Comparison of ENCODE assay signal across 8 cellular contexts in genomic region chr6:30169658-30170614, GRCh38. TPM values are rescaled to one million over a fixed set of nuclear protein-coding genes. Genes with fewer than 3 reads are reported as not detected.
DNase-seq lines count a peak whose midpoint lies in the region; ATAC-seq and TF ChIP-seq lines count a peak whose summit lies in the region.

No MANE protein-coding gene starts in this region.

- H3K9ac ChIP-seq in OCI-LY3 (ENCODE audit: low read length) (no peak overlapping the region), colonic mucosa (ENCODE audit: low read depth in 2 of 2, low read length in 2 of 2) (no peak overlapping the region)

- no peaks in the 10 kb centered on the region for H4K20me1 ChIP-seq in OCI-LY3 (ENCODE audit: insufficient read depth, low read length)

- peak; percentile 73 for TF ChIP-seq CTCF in HEK293 (tag by site-specific recombination; IDR thresholded peaks at IDR 0.05)
- peak; percentile 64 for TF ChIP-seq CTCF in OCI-LY3 (IDR thresholded peaks at IDR 0.05; ENCODE audit: low read depth, low read length)
- peak; percentile 77 for TF ChIP-seq CTCF in colonic mucosa (IDR thresholded peaks at IDR 0.05)
- peak; percentile 77 to 82 (median 79) for TF ChIP-seq CTCF in right lobe of liver (IDR thresholded peaks at IDR 0.05)

- 27% methylated on average over 7 of the region's 7 CpGs for WGBS in right lobe of liver (ENCODE audit: insufficient coverage, low coverage, low lambda C conversion rate, missing lambda C conversion rate)

- H3K27me3 ChIP-seq in OCI-LY3 (ENCODE audit: low read depth, low read length) (peaks cover 7% of the 10 kb centered on the region; the same call in 1 of the 2 replicates), colonic mucosa (peaks cover 5% of the 10 kb centered on the region), right lobe of liver (no peaks in the 10 kb centered on the region)

- no peaks in the 10 kb centered on the region for H3K79me2 ChIP-seq in OCI-LY3 (ENCODE audit: low read length)

- H3K9me3 ChIP-seq in HEK293 (ENCODE audit: control insufficient read depth, insufficient read depth, low read depth, low read length) (no peaks in the 10 kb centered on the region), OCI-LY3 (ENCODE audit: insufficient read depth, low read length) (no peaks in the 10 kb centered on the region), colonic mucosa (no peaks in the 10 kb centered on the region), right lobe of liver (no peaks in the 10 kb centered on the region)

- CTCF ChIA-PET in HEK293 (lab: Yijun Ruan, JAX): interaction anchor here (0.6 to 2.5 kb wide), 11 partner anchors 37 to 363 kb away, joined by 3 to 74 read pairs (median 4); no protein-coding TSS in a partner anchor

- peak; percentile 88 to 92 (median 90) for ATAC-seq in right lobe of liver
- ATAC-seq in HG02970 (IDR thresholded peaks at IDR 0.05; ENCODE audit: low FRiP score, unreplicated experiment): no peak
- no peak for ATAC-seq in HG03342 (IDR thresholded peaks at IDR 0.05; ENCODE audit: unreplicated experiment)
- ATAC-seq in GM18861 (IDR thresholded peaks at IDR 0.05; ENCODE audit: unreplicated experiment): no peak

- POLR2A ChIA-PET in HEK293 (lab: Yijun Ruan, JAX): no interaction called here

- H3K36me3 ChIP-seq in HEK293 (ENCODE audit: control insufficient read depth in 2 of 2, insufficient read depth in 1 of 2, low read length in 2 of 2) (no peaks in the 10 kb centered on the region), OCI-LY3 (replicated peaks; ENCODE audit: low read depth, low read length) (no peaks in the 10 kb centered on the region), colonic mucosa (no peaks in the 10 kb centered on the region), right lobe of liver (no peaks in the 10 kb centered on the region)

- H3K4me1 ChIP-seq in HEK293 (ENCODE audit: control insufficient read depth, insufficient read depth, low read length) (no peaks in the 10 kb centered on the region), OCI-LY3 (ENCODE audit: low read length) (no peaks in the 10 kb centered on the region), colonic mucosa (peaks cover 4% of the 10 kb centered on the region), right lobe of liver (no peaks in the 10 kb centered on the region)

- intact Hi-C loops in colonic mucosa (cut with DNase I) (loop anchor here (5.0 kb wide), 2 partner anchors 33 to 68 kb away; partner anchors contain the start of gene TRIM40), right lobe of liver (cut with DNase I) (loop anchor here in 1 of 2 donors (10.0 kb wide), 1 partner anchor 65 kb away; no protein-coding TSS in a partner anchor)

- TF ChIP-seq POLR2A in right lobe of liver (IDR thresholded peaks at IDR 0.05): peak; percentile 7

- DNase-seq in DMS 273 treated with DMSO at 0.1 percent for 48 hours (lab: John Stamatoyannopoulos, UW) (peak; percentile 38), colonic mucosa (peak; percentile 41), right lobe of liver (no peak)

- no peak overlapping the region for H2AFZ ChIP-seq in OCI-LY3 (ENCODE audit: low read depth, low read length)

- no peak overlapping the region for H3K4me2 ChIP-seq in OCI-LY3 (ENCODE audit: low read length)

- H3K4me3 ChIP-seq in HEK293 (ENCODE audit: low read depth, low read length) (no peak overlapping the region), OCI-LY3 (ENCODE audit: low read length) (no peak overlapping the region), colonic mucosa (no peak overlapping the region), right lobe of liver (no peak overlapping the region)

- H3K27ac ChIP-seq in HEK293 (ENCODE audit: extremely low read depth, low read depth, low read length) (no peak overlapping the region), OCI-LY3 (ENCODE audit: low read length) (no peak overlapping the region), colonic mucosa (no peak overlapping the region), right lobe of liver (no peak overlapping the region)

TF ChIP-seq in HEK293, 187 proteins besides CTCF, POLR2A, EP300 and RAD21:
- peak; percentile 50; the same call in 1 of the 2 replicates for TF ChIP-seq ZNF362 (tag by site-specific recombination; IDR thresholded peaks at IDR 0.05)
- TF ChIP-seq ZNF654 (tag by site-specific recombination; IDR thresholded peaks at IDR 0.05; ENCODE audit: low read depth): peak; percentile 96
- TF ChIP-seq PRDM10 (tag by site-specific recombination; IDR thresholded peaks at IDR 0.05): peak; percentile 71
- TF ChIP-seq ZNF2 (tag by site-specific recombination; IDR thresholded peaks at IDR 0.05): 0 out of 2 replicates have a peak, but pooled peaks have one; percentile 31
- peak; percentile 36; the same call in 1 of the 2 replicates for TF ChIP-seq ZNF366 (tag by site-specific recombination; conservative IDR thresholded peaks at IDR 0.05)
- TF ChIP-seq TRIM28 (IDR thresholded peaks at IDR 0.05; ENCODE audit: borderline replicate concordance, low read length): no peak
- no peak for TF ChIP-seq ZNF660 (tag by site-specific recombination; IDR thresholded peaks at IDR 0.05)
- TF ChIP-seq ZNF112 (tag by site-specific recombination; IDR thresholded peaks at IDR 0.05): no peak
- 0 out of 2 replicates have a peak, but pooled peaks have one; percentile 16 for TF ChIP-seq ZXDB (tag by site-specific recombination; IDR thresholded peaks at IDR 0.05)

RNA-seq across cellular contexts. Expression of gene TRIM15, which starts 6.6 kb away (rescaled TPM):
- total RNA-seq in colonic mucosa (10 to 100 TPM; 26.8 to 47.3 TPM), right lobe of liver (10 to 100 TPM in 1 of 6 experiments, 1 to 10 TPM in 5; 1.7 to 17.7 (median 5.7) TPM)

RNA-seq across cellular contexts. Expression of gene TRIM10, which starts 8.9 kb away (rescaled TPM):
- total RNA-seq in colonic mucosa (1 to 10 TPM; 3.8 to 3.9 TPM), right lobe of liver (1 to 10 TPM in 5 of 6 experiments, under 1 TPM in 1; 0.74 to 2.4 (median 1.4) TPM)

RNA-seq across cellular contexts. Expression of gene TRIM40, which starts 34.0 kb away (rescaled TPM):
- total RNA-seq in colonic mucosa (10 to 100 TPM; 10.7 to 17.0 TPM), right lobe of liver (1 to 10 TPM in 1 of 6 experiments, under 1 TPM in 1, not detected in 4; 0.18 to 5.2 TPM)

RNA-seq across cellular contexts. Expression of gene TRIM26, which starts 43.3 kb away (rescaled TPM):
- total RNA-seq in colonic mucosa (10 to 100 TPM; 48.2 to 53.5 TPM), right lobe of liver (10 to 100 TPM; 28.8 to 47.5 (median 38.9) TPM)

RNA-seq across cellular contexts. Expression of gene TRIM31, which starts 57.0 kb away (rescaled TPM):
- total RNA-seq in colonic mucosa (10 to 100 TPM; 44.4 to 51.2 TPM), right lobe of liver (1 to 10 TPM in 1 of 6 experiments, under 1 TPM in 5; 0.32 to 5.1 (median 0.60) TPM)

Comparison
In these comparisons a context has a peak if more than half of its experiments do, and no peak if none do; other contexts are left out.
1. DNase-seq: peak in DMS 273 treated with DMSO at 0.1 percent for 48 hours (single experiment) and colonic mucosa (single experiment); none in right lobe of liver (0 of 3).
2. ATAC-seq: peak in right lobe of liver (4 of 4); none in HG02970 (single experiment), HG03342 (single experiment) and GM18861 (single experiment).
3. Peak in every context shown above with its lines, with median percentiles within 50 percentile points of each other: CTCF ChIP-seq.